In the genomic region with DNA sequence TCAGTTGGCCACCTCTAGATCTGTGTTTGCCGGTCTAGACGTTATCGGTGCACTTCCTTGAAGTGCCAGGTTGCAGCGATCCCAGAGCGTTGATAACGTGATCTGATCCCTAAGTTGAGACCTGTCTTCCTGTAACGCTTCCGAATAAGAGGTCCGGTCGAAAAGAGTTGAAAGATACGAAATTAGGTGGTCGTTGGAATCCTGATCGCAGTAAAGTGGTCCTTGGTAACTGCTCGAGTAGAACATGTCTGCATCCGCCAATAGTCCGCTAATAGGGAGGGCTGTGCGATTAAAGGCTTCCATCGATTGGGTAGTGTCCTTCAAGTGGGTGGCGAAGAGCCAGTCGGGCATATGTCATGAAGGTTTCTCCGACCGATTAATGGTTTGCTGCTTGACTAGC, we compare ENCODE assay signal across 1 cellular context.
TF ChIP-seq lines count a peak whose summit lies in the region.

No MANE protein-coding gene starts in this region.

TF ChIP-seq in GM12878, 131 proteins besides CTCF, POLR2A, EP300 and RAD21:
- TF ChIP-seq MYB (IDR thresholded peaks at IDR 0.05; ENCODE audit: borderline replicate concordance, low read depth, low read length) (no peak), HCFC1 (IDR thresholded peaks at IDR 0.05; ENCODE audit: low read length) (0 out of 2 replicates have a peak, but pooled peaks have one; percentile 22), NFYA (IDR thresholded peaks at IDR 0.05; ENCODE audit: borderline replicate concordance, low read depth, low read length) (no peak), RBBP5 (conservative IDR thresholded peaks at IDR 0.05) (no peak), KAT2A (conservative IDR thresholded peaks at IDR 0.05; ENCODE audit: control insufficient read depth, low read depth, low read length) (no peak), POLR2AphosphoS5 (IDR thresholded peaks at IDR 0.05; ENCODE audit: low read length) (peak; percentile 56), TCF12 (IDR thresholded peaks at IDR 0.05; ENCODE audit: low read depth, low read length) (no peak), NBN (IDR thresholded peaks at IDR 0.05) (no peak), STAT3 (IDR thresholded peaks at IDR 0.05; ENCODE audit: low read depth, low read length) (no peak), PAX5 (IDR thresholded peaks at IDR 0.05; ENCODE audit: borderline replicate concordance, low read depth, low read length) (no peak)
- TF ChIP-seq, protein P1, sequence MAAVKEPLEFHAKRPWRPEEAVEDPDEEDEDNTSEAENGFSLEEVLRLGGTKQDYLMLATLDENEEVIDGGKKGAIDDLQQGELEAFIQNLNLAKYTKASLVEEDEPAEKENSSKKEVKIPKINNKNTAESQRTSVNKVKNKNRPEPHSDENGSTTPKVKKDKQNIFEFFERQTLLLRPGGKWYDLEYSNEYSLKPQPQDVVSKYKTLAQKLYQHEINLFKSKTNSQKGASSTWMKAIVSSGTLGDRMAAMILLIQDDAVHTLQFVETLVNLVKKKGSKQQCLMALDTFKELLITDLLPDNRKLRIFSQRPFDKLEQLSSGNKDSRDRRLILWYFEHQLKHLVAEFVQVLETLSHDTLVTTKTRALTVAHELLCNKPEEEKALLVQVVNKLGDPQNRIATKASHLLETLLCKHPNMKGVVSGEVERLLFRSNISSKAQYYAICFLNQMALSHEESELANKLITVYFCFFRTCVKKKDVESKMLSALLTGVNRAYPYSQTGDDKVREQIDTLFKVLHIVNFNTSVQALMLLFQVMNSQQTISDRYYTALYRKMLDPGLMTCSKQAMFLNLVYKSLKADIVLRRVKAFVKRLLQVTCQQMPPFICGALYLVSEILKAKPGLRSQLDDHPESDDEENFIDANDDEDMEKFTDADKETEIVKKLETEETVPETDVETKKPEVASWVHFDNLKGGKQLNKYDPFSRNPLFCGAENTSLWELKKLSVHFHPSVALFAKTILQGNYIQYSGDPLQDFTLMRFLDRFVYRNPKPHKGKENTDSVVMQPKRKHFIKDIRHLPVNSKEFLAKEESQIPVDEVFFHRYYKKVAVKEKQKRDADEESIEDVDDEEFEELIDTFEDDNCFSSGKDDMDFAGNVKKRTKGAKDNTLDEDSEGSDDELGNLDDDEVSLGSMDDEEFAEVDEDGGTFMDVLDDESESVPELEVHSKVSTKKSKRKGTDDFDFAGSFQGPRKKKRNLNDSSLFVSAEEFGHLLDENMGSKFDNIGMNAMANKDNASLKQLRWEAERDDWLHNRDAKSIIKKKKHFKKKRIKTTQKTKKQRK (IDR thresholded peaks at IDR 0.05; ENCODE audit: low read depth, low read length) = no peak
- TF ChIP-seq, protein P2, sequence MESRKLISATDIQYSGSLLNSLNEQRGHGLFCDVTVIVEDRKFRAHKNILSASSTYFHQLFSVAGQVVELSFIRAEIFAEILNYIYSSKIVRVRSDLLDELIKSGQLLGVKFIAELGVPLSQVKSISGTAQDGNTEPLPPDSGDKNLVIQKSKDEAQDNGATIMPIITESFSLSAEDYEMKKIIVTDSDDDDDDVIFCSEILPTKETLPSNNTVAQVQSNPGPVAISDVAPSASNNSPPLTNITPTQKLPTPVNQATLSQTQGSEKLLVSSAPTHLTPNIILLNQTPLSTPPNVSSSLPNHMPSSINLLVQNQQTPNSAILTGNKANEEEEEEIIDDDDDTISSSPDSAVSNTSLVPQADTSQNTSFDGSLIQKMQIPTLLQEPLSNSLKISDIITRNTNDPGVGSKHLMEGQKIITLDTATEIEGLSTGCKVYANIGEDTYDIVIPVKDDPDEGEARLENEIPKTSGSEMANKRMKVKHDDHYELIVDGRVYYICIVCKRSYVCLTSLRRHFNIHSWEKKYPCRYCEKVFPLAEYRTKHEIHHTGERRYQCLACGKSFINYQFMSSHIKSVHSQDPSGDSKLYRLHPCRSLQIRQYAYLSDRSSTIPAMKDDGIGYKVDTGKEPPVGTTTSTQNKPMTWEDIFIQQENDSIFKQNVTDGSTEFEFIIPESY (IDR thresholded peaks at IDR 0.05) = peak; percentile 60; the same call in 1 of the 2 replicates
- TF ChIP-seq, protein P3, sequence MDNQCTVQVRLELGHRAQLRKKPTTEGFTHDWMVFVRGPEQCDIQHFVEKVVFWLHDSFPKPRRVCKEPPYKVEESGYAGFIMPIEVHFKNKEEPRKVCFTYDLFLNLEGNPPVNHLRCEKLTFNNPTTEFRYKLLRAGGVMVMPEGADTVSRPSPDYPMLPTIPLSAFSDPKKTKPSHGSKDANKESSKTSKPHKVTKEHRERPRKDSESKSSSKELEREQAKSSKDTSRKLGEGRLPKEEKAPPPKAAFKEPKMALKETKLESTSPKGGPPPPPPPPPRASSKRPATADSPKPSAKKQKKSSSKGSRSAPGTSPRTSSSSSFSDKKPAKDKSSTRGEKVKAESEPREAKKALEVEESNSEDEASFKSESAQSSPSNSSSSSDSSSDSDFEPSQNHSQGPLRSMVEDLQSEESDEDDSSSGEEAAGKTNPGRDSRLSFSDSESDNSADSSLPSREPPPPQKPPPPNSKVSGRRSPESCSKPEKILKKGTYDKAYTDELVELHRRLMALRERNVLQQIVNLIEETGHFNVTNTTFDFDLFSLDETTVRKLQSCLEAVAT (IDR thresholded peaks at IDR 0.05) = peak; percentile 92
- TF ChIP-seq, protein P4, sequence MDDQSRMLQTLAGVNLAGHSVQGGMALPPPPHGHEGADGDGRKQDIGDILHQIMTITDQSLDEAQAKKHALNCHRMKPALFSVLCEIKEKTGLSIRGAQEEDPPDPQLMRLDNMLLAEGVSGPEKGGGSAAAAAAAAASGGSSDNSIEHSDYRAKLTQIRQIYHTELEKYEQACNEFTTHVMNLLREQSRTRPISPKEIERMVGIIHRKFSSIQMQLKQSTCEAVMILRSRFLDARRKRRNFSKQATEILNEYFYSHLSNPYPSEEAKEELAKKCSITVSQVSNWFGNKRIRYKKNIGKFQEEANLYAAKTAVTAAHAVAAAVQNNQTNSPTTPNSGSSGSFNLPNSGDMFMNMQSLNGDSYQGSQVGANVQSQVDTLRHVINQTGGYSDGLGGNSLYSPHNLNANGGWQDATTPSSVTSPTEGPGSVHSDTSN (IDR thresholded peaks at IDR 0.05; ENCODE audit: insufficient replicate concordance, low read depth, low read length) = no peak
- TF ChIP-seq, protein P5, sequence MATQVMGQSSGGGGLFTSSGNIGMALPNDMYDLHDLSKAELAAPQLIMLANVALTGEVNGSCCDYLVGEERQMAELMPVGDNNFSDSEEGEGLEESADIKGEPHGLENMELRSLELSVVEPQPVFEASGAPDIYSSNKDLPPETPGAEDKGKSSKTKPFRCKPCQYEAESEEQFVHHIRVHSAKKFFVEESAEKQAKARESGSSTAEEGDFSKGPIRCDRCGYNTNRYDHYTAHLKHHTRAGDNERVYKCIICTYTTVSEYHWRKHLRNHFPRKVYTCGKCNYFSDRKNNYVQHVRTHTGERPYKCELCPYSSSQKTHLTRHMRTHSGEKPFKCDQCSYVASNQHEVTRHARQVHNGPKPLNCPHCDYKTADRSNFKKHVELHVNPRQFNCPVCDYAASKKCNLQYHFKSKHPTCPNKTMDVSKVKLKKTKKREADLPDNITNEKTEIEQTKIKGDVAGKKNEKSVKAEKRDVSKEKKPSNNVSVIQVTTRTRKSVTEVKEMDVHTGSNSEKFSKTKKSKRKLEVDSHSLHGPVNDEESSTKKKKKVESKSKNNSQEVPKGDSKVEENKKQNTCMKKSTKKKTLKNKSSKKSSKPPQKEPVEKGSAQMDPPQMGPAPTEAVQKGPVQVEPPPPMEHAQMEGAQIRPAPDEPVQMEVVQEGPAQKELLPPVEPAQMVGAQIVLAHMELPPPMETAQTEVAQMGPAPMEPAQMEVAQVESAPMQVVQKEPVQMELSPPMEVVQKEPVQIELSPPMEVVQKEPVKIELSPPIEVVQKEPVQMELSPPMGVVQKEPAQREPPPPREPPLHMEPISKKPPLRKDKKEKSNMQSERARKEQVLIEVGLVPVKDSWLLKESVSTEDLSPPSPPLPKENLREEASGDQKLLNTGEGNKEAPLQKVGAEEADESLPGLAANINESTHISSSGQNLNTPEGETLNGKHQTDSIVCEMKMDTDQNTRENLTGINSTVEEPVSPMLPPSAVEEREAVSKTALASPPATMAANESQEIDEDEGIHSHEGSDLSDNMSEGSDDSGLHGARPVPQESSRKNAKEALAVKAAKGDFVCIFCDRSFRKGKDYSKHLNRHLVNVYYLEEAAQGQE (IDR thresholded peaks at IDR 0.05; ENCODE audit: low read depth, low read length) = no peak
- TF ChIP-seq, protein P6, sequence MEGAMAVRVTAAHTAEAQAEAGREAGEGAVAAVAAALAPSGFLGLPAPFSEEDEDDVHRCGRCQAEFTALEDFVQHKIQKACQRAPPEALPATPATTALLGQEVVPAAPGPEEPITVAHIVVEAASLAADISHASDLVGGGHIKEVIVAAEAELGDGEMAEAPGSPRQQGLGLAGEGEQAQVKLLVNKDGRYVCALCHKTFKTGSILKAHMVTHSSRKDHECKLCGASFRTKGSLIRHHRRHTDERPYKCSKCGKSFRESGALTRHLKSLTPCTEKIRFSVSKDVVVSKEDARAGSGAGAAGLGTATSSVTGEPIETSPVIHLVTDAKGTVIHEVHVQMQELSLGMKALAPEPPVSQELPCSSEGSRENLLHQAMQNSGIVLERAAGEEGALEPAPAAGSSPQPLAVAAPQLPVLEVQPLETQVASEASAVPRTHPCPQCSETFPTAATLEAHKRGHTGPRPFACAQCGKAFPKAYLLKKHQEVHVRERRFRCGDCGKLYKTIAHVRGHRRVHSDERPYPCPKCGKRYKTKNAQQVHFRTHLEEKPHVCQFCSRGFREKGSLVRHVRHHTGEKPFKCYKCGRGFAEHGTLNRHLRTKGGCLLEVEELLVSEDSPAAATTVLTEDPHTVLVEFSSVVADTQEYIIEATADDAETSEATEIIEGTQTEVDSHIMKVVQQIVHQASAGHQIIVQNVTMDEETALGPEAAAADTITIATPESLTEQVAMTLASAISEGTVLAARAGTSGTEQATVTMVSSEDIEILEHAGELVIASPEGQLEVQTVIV (IDR thresholded peaks at IDR 0.05; ENCODE audit: borderline replicate concordance, partially characterized antibody) = no peak
